9 cellular contexts compared by ENCODE assay signal in genomic region chr1:231931846-231932454, GRCh38.
DNase-seq lines count a peak whose midpoint lies in the region; ATAC-seq and TF ChIP-seq lines count a peak whose summit lies in the region.
"Had no signal": no experiment of that assay in that cellular context is flagged by ENCODE, and none has a peak within 500 bp of the region (broad histone marks: within the 10 kb centered on the region; RNA-seq: fewer than 3 reads in every experiment).

No MANE protein-coding gene starts in this region.

- ATAC-seq in GM19324 (IDR thresholded peaks at IDR 0.05; ENCODE audit: low FRiP score, unreplicated experiment) (no peak), HG03039 (IDR thresholded peaks at IDR 0.05; ENCODE audit: unreplicated experiment) (no peak), GM18907 (IDR thresholded peaks at IDR 0.05; ENCODE audit: unreplicated experiment) (no peak)
- ATAC-seq: naive thymus-derived CD4-positive, alpha-beta T cell had no signal

- DNase-seq in GM19240 (ENCODE audit: insufficient read length, low spot score), result peak; percentile 12
- peak in 1 of 3 donors; percentile 51 for DNase-seq in Peyer's patch
- peak; percentile 20 for DNase-seq in effector CD8-positive, alpha-beta T cell (lab: John Stamatoyannopoulos, UW)
- DNase-seq in stimulated activated CD4-positive, alpha-beta T cell treated with anti-CD3 and anti-CD28 coated beads, Interleukin-15, amount 100 ng/mL, for 48 hours (ENCODE audit: low read depth in 2 of 2), result peak; percentile 19 to 37
- no peak for DNase-seq in cortex of kidney (lab: John Stamatoyannopoulos, UW)

- H3K9me3 ChIP-seq in Peyer's patch, result peaks cover 0 to 7% (median 2%) of the 10 kb centered on the region in 4 donors

- no peak overlapping the region for H3K27ac ChIP-seq in Peyer's patch

- no peaks in the 10 kb centered on the region for H3K27me3 ChIP-seq in Peyer's patch

- no peaks in the 10 kb centered on the region for H3K36me3 ChIP-seq in Peyer's patch

- H3K4me1 ChIP-seq in Peyer's patch, result peaks cover 0 to 5% (median 0%) of the 10 kb centered on the region in 4 donors

- TF ChIP-seq CTCF in Peyer's patch (IDR thresholded peaks at IDR 0.05), result peak in 5 of 6 experiments; percentile 14 to 55 (median 47)

- no peak for TF ChIP-seq POLR2A in Peyer's patch (IDR thresholded peaks at IDR 0.05)

- no peak overlapping the region for H3K4me3 ChIP-seq in Peyer's patch
